Comparison of ENCODE assay signal across 18 cellular contexts in genomic region chr16:68414581-68414980, GRCh38. TPM values are rescaled to one million over a fixed set of nuclear protein-coding genes. Genes with fewer than 3 reads are reported as not detected.
DNase-seq lines count a peak whose midpoint lies in the region; ATAC-seq and TF ChIP-seq lines count a peak whose summit lies in the region.
"Had no signal": no experiment of that assay in that cellular context is flagged by ENCODE, and none has a peak within 500 bp of the region (broad histone marks: within the 10 kb centered on the region; RNA-seq: fewer than 3 reads in every experiment).

No MANE protein-coding gene starts in this region.

- H3K27me3 Mint-ChIP-seq in CD8-positive, alpha-beta T cell (ENCODE audit: low read depth) = no peaks in the 10 kb centered on the region
- no peaks in the 10 kb centered on the region for H3K27me3 Mint-ChIP-seq in T-cell
- H3K27me3 Mint-ChIP-seq in effector memory CD8-positive, alpha-beta T cell = no peaks in the 10 kb centered on the region
- no peaks in the 10 kb centered on the region for H3K27me3 Mint-ChIP-seq in stimulated activated memory B cell treated with anti-CD40 and anti-IgM and Interleukin-4, amounts not matched to agents 10 μg/mL and 1 μg/mL and 100 μg/mL, for 72 hours

- H3K27ac Mint-ChIP-seq in CD8-positive, alpha-beta T cell = peak overlapping the region; percentile 37
- H3K27ac Mint-ChIP-seq in T-cell = peak overlapping the region; percentile 86 to 91
- H3K27ac Mint-ChIP-seq in effector memory CD8-positive, alpha-beta T cell = peak overlapping the region; percentile 9 to 93
- peak overlapping the region; percentile 2 for H3K27ac Mint-ChIP-seq in stimulated activated memory B cell treated with anti-CD40 and anti-IgM and Interleukin-4, amounts not matched to agents 10 μg/mL and 1 μg/mL and 100 μg/mL, for 72 hours
- H3K27ac Mint-ChIP-seq: GM23338 had no signal

- WGBS in lower leg skin, 2 donors = 48 to 75% methylated on average over 2 of the region's 2 CpGs
- WGBS in esophagus squamous epithelium, 2 donors = 42 to 50% methylated on average over 1 to 2 of the region's 2 CpGs

- CTCF ChIA-PET in CD8-positive, alpha-beta T cell (lab: Charles Lee) = interaction anchor here (0.6 to 1.9 kb wide), 2 partner anchors 95 to 276 kb away, joined by 3 to 7 read pairs; no protein-coding TSS in a partner anchor
- CTCF ChIA-PET in T-cell (lab: Charles Lee) = interaction anchor here in 1 of 2 donors (1.0 kb wide), 1 partner anchor 29 kb away, joined by 3 read pairs; no protein-coding TSS in a partner anchor

- no peaks in the 10 kb centered on the region for H4K20me1 ChIP-seq in Karpas-422 (ENCODE audit: insufficient read depth, low read depth, low read length)

- H3K4me1 Mint-ChIP-seq in CD8-positive, alpha-beta T cell (ENCODE audit: low read depth) = peaks cover 39% of the 10 kb centered on the region
- peaks cover 53 to 61% (median 60%) of the 10 kb centered on the region in 3 donors for H3K4me1 Mint-ChIP-seq in T-cell
- peaks cover 51 to 57% of the 10 kb centered on the region in 2 donors for H3K4me1 Mint-ChIP-seq in effector memory CD8-positive, alpha-beta T cell (ENCODE audit: low read depth in 2 of 2)
- H3K4me1 Mint-ChIP-seq in stimulated activated memory B cell treated with anti-CD40 and anti-IgM and Interleukin-4, amounts not matched to agents 10 μg/mL and 1 μg/mL and 100 μg/mL, for 72 hours = peaks cover 39% of the 10 kb centered on the region

- no peak overlapping the region for H3K4me2 ChIP-seq in Karpas-422 (ENCODE audit: low read depth, low read length, poor library complexity, severe bottlenecking)
- H3K4me2 ChIP-seq: BLaER1 treated with 17β-estradiol and CSF1 and Interleukin-3, amounts not matched to agents 10 nM and 100 nM; GM23338; PC-9 had no signal

- H3K36me3 Mint-ChIP-seq in CD8-positive, alpha-beta T cell = no peaks in the 10 kb centered on the region
- no peaks in the 10 kb centered on the region for H3K36me3 Mint-ChIP-seq in T-cell
- no peaks in the 10 kb centered on the region for H3K36me3 Mint-ChIP-seq in effector memory CD8-positive, alpha-beta T cell (ENCODE audit: insufficient read depth)
- H3K36me3 Mint-ChIP-seq in stimulated activated memory B cell treated with anti-CD40 and anti-IgM and Interleukin-4, amounts not matched to agents 10 μg/mL and 1 μg/mL and 100 μg/mL, for 72 hours = no peaks in the 10 kb centered on the region

- H3K27ac ChIP-seq in CD8-positive, alpha-beta T cell (ENCODE audit: low read depth, low read length) = no peak overlapping the region
- H3K27ac ChIP-seq in Karpas-422 (ENCODE audit: low read length) (no peak overlapping the region), esophagus squamous epithelium (no peak overlapping the region)
- H3K27ac ChIP-seq: BLaER1 treated with 17β-estradiol and CSF1 and Interleukin-3, amounts not matched to agents 10 nM and 100 nM; HL-60; PC-9 had no signal

- no peak for ATAC-seq in CD8-positive, alpha-beta T cell
- no peak for ATAC-seq in T-cell (replicated peaks in 1 of 4)
- ATAC-seq in effector memory CD8-positive, alpha-beta T cell (replicated peaks) = no peak
- ATAC-seq in stimulated activated memory B cell treated with anti-CD40 and anti-IgM and Interleukin-4, amounts not matched to agents 10 μg/mL and 1 μg/mL and 100 μg/mL, for 72 hours = no peak
- ATAC-seq: GM23338, K562 had no signal

- no peak for TF ChIP-seq CTCF in CD8-positive, alpha-beta T cell (IDR thresholded peaks at IDR 0.05)
- no peak for TF ChIP-seq CTCF in lower leg skin (IDR thresholded peaks at IDR 0.05)
- no peak for TF ChIP-seq CTCF in esophagus squamous epithelium (IDR thresholded peaks at IDR 0.05)

- peaks cover 34% of the 10 kb centered on the region for H3K4me1 ChIP-seq in CD8-positive, alpha-beta T cell (ENCODE audit: insufficient read depth, low read length)
- peaks cover 51% of the 10 kb centered on the region for H3K4me1 ChIP-seq in Karpas-422 (ENCODE audit: low read length)
- H3K4me1 ChIP-seq in esophagus squamous epithelium = peaks cover 22 to 38% (median 30%) of the 10 kb centered on the region in 3 donors

- H3K4me3 ChIP-seq in CD8-positive, alpha-beta T cell (ENCODE audit: low read depth, low read length) = no peak overlapping the region
- no peak overlapping the region for H3K4me3 ChIP-seq in Karpas-422 (ENCODE audit: low read length)
- H3K4me3 ChIP-seq in lower leg skin (ENCODE audit: low read depth, poor library complexity, severe bottlenecking) = no peak overlapping the region
- no peak overlapping the region for H3K4me3 ChIP-seq in esophagus squamous epithelium
- H3K4me3 ChIP-seq: BLaER1 treated with 17β-estradiol and CSF1 and Interleukin-3, amounts not matched to agents 10 nM and 100 nM; GM23338; K562; PC-9 had no signal

- H3K36me3 ChIP-seq in CD8-positive, alpha-beta T cell (ENCODE audit: insufficient read depth, low read length) = no peaks in the 10 kb centered on the region
- H3K36me3 ChIP-seq in Karpas-422 (ENCODE audit: insufficient read depth, low read length) (no peaks in the 10 kb centered on the region), esophagus squamous epithelium (no peaks in the 10 kb centered on the region)
- H3K36me3 ChIP-seq: BLaER1 treated with 17β-estradiol and CSF1 and Interleukin-3, amounts not matched to agents 10 nM and 100 nM had no signal

- DNase-seq in CD8-positive, alpha-beta T cell = no peak
- DNase-seq in T-cell (no peak), Karpas-422 (no peak), lower leg skin (ENCODE audit: low spot score in 2 of 2) (no peak), esophagus squamous epithelium (lab: John Stamatoyannopoulos, UW) (no peak)
- DNase-seq in effector memory CD8-positive, alpha-beta T cell = no peak
- DNase-seq: DMS79, GDM1, NCI-H1092, NCI-H446, NCI-H748 treated with DMSO at 0.1 percent for 48 hours, PC-9 had no signal

- H3K4me3 Mint-ChIP-seq in CD8-positive, alpha-beta T cell = no peak overlapping the region
- no peak overlapping the region for H3K4me3 Mint-ChIP-seq in T-cell
- H3K4me3 Mint-ChIP-seq in effector memory CD8-positive, alpha-beta T cell = no peak overlapping the region
- H3K4me3 Mint-ChIP-seq in stimulated activated memory B cell treated with anti-CD40 and anti-IgM and Interleukin-4, amounts not matched to agents 10 μg/mL and 1 μg/mL and 100 μg/mL, for 72 hours = no peak overlapping the region
- H3K4me3 Mint-ChIP-seq: GM23338 had no signal

- H3K9ac ChIP-seq in Karpas-422 (ENCODE audit: low read length) = no peak overlapping the region
- H3K9ac ChIP-seq: BLaER1 treated with 17β-estradiol and CSF1 and Interleukin-3, amounts not matched to agents 10 nM and 100 nM had no signal

- H3K9me3 ChIP-seq in CD8-positive, alpha-beta T cell (ENCODE audit: low read length) = no peaks in the 10 kb centered on the region
- H3K9me3 ChIP-seq in Karpas-422 (ENCODE audit: low read length) (no peaks in the 10 kb centered on the region), esophagus squamous epithelium (no peaks in the 10 kb centered on the region)
- H3K9me3 ChIP-seq: BLaER1 treated with 17β-estradiol and CSF1 and Interleukin-3, amounts not matched to agents 10 nM and 100 nM had no signal

- H2AFZ ChIP-seq in Karpas-422 (ENCODE audit: low read length) = no peak overlapping the region
- H2AFZ ChIP-seq: GM23338, PC-9 had no signal

- POLR2A ChIA-PET in CD8-positive, alpha-beta T cell (lab: Charles Lee) = no interaction called here
- POLR2A ChIA-PET in T-cell (lab: Charles Lee) = no interaction called here

- H3K27me3 ChIP-seq in CD8-positive, alpha-beta T cell (ENCODE audit: insufficient read depth, low read length) = no peaks in the 10 kb centered on the region
- H3K27me3 ChIP-seq in Karpas-422 (ENCODE audit: low read length) (no peaks in the 10 kb centered on the region), esophagus squamous epithelium (peaks cover 0 to 64% (median 0%) of the 10 kb centered on the region in 4 donors)

- no peaks in the 10 kb centered on the region for H3K9me3 Mint-ChIP-seq in CD8-positive, alpha-beta T cell
- peaks cover 0 to 4% (median 0%) of the 10 kb centered on the region in 3 donors for H3K9me3 Mint-ChIP-seq in T-cell
- no peaks in the 10 kb centered on the region for H3K9me3 Mint-ChIP-seq in effector memory CD8-positive, alpha-beta T cell
- H3K9me3 Mint-ChIP-seq in stimulated activated memory B cell treated with anti-CD40 and anti-IgM and Interleukin-4, amounts not matched to agents 10 μg/mL and 1 μg/mL and 100 μg/mL, for 72 hours = no peaks in the 10 kb centered on the region
- H3K9me3 Mint-ChIP-seq: GM23338 had no signal

- TF ChIP-seq POLR2A in lower leg skin (IDR thresholded peaks at IDR 0.05) (no peak), esophagus squamous epithelium (IDR thresholded peaks at IDR 0.05) (no peak)

- intact Hi-C loops in CD8-positive, alpha-beta T cell (cut with DNase I, micrococcal nuclease) = no loop called here
- intact Hi-C loops in lower leg skin (cut with DNase I; ENCODE audit: low total_unique reads) = no loop called here
- intact Hi-C loops in esophagus squamous epithelium (cut with DNase I) = no loop called here

- no peaks in the 10 kb centered on the region for H3K79me2 ChIP-seq in Karpas-422 (ENCODE audit: low read length)

- no peaks in the 10 kb centered on the region for H3K9me2 ChIP-seq in Karpas-422 (replicated peaks; ENCODE audit: insufficient read depth, low read length)

RNA-seq across cellular contexts. Expression of gene SMPD3, which starts 33.7 kb away (rescaled TPM):
- total RNA-seq in CD8-positive, alpha-beta T cell = under 1 TPM; 0.24 to 0.25 TPM
- total RNA-seq in T-cell (1 to 10 TPM in 4 of 5 donors, under 1 TPM in 1; 0.93 to 2.3 (median 1.7) TPM), lower leg skin (100 to 1,000 TPM in 1 of 4 donors, 10 to 100 TPM in 3; 30.2 to 135 (median 58.3) TPM), esophagus squamous epithelium (1 to 10 TPM in 2 of 4 donors, under 1 TPM in 2; 0.18 to 2.3 (median 0.92) TPM)
- 5.0 and 12.6 TPM in 2 replicates for total RNA-seq in Karpas-422 (2014; rRNA removed; shearing (Covaris generic); ENCODE audit: low replicate concordance)
- total RNA-seq: MCF 10A had no signal

Comparison
In these comparisons a context has a peak if more than half of its experiments do, and no peak if none do; other contexts are left out.
1. H3K27ac Mint-ChIP-seq: peak in every context shown above with its lines; median percentile 88 in T-cell; 51 in effector memory CD8-positive, alpha-beta T cell; 37 in CD8-positive, alpha-beta T cell; 2 in stimulated activated memory B cell treated with anti-CD40 and anti-IgM and Interleukin-4, amounts not matched to agents 10 μg/mL and 1 μg/mL and 100 μg/mL, for 72 hours.